Comparison of ENCODE assay signal across 24 cellular contexts in genomic region chr5:108129129-108129528, GRCh38.
"Had no signal": no experiment of that assay in that cellular context is flagged by ENCODE, and none has a peak within 500 bp of the region (broad histone marks: within the 10 kb centered on the region; RNA-seq: fewer than 3 reads in every experiment).

No MANE protein-coding gene starts in this region.

- H3K27ac ChIP-seq: colonic mucosa, coronary artery, dorsolateral prefrontal cortex, epithelial cell of prostate, esophagus muscularis mucosa, esophagus squamous epithelium, foreskin keratinocyte, gastrocnemius medialis, gastroesophageal sphincter, heart left ventricle, heart right ventricle had no signal

- DNase-seq: colonic mucosa; cortex of kidney; dermis blood vessel endothelial cell; dorsolateral prefrontal cortex; effector CD4-positive, alpha-beta T cell; effector CD8-positive, alpha-beta T cell; effector memory CD4-positive, alpha-beta T cell; effector memory CD8-positive, alpha-beta T cell; endodermal cell; erythroblast; esophagus squamous epithelium; foreskin fibroblast; foreskin keratinocyte; foreskin melanocyte; gastrocnemius medialis; glutamatergic neuron; head of caudate nucleus; heart left ventricle; heart right ventricle had no signal

- H3K27me3 ChIP-seq: colonic mucosa, dorsolateral prefrontal cortex, esophagus muscularis mucosa, esophagus squamous epithelium, foreskin keratinocyte, gastrocnemius medialis, gastroesophageal sphincter, heart left ventricle, heart right ventricle had no signal

- H3K9me3 ChIP-seq: colonic mucosa, esophagus muscularis mucosa, esophagus squamous epithelium, gastrocnemius medialis, gastroesophageal sphincter, heart left ventricle, heart right ventricle had no signal

- H3K36me3 ChIP-seq: colonic mucosa, esophagus muscularis mucosa, esophagus squamous epithelium, gastrocnemius medialis, gastroesophageal sphincter, heart left ventricle, heart right ventricle had no signal

- H3K4me3 ChIP-seq: colonic mucosa, coronary artery, dorsolateral prefrontal cortex, esophagus muscularis mucosa, esophagus squamous epithelium, gastrocnemius medialis, gastroesophageal sphincter, heart left ventricle, heart right ventricle had no signal

- FAIRE-seq: endothelial cell of umbilical vein had no signal
